ENCODE assay signal across 10 cellular contexts in genomic region chr20:47359533-47360206, GRCh38. TPM values are rescaled to one million over a fixed set of nuclear protein-coding genes. Genes with fewer than 3 reads are reported as not detected.
DNase-seq lines count a peak whose midpoint lies in the region; ATAC-seq and TF ChIP-seq lines count a peak whose summit lies in the region.
"Had no signal": no experiment of that assay in that cellular context is flagged by ENCODE, and none has a peak within 500 bp of the region (broad histone marks: within the 10 kb centered on the region; RNA-seq: fewer than 3 reads in every experiment).

No MANE protein-coding gene starts in this region.

- peak overlapping the region; percentile 92 for H3K4me2 ChIP-seq in DOHH2 (ENCODE audit: low read length)

- TF ChIP-seq CTCF in DOHH2 (IDR thresholded peaks at IDR 0.05; ENCODE audit: low read depth, low read length, poor library complexity, severe bottlenecking) (no peak), Panc1 (IDR thresholded peaks at IDR 0.05) (no peak), gastroesophageal sphincter (IDR thresholded peaks at IDR 0.05) (no peak), progenitor cell of endocrine pancreas (IDR thresholded peaks at IDR 0.05; ENCODE audit: unreplicated experiment) (no peak)

- no peaks in the 10 kb centered on the region for H3K9me3 Mint-ChIP-seq in progenitor cell of endocrine pancreas (ENCODE audit: low read depth)

- POLR2A ChIA-PET in Panc1 (lab: Charles Lee) = interaction anchor here (0.8 to 1.8 kb wide), 3 partner anchors 24 to 43 kb away, joined by 4 to 9 read pairs (median 5); no protein-coding TSS in a partner anchor

- H3K4me3 ChIP-seq in DOHH2 (ENCODE audit: low read length) (peak overlapping the region; percentile 67), Panc1 (ENCODE audit: low read depth in 2 of 2, low read length in 2 of 2) (peak overlapping the region in 1 of 2 experiments; percentile 12; a peak in 2 of 4 replicates), gastroesophageal sphincter (no peak overlapping the region)

- peak overlapping the region; percentile 99 for H3K27ac Mint-ChIP-seq in progenitor cell of endocrine pancreas

- H4K20me1 ChIP-seq in DOHH2 (ENCODE audit: control insufficient read depth, insufficient read depth, low read depth, low read length) = no peaks in the 10 kb centered on the region

- CTCF ChIA-PET in Panc1 (lab: Charles Lee) = interaction anchor here (0.6 kb wide), 2 partner anchors 19 to 24 kb away, joined by 4 to 8 read pairs; no protein-coding TSS in a partner anchor

- H3K9me3 ChIP-seq in DOHH2 (ENCODE audit: control insufficient read depth, insufficient read depth, low read length) (no peaks in the 10 kb centered on the region), Panc1 (ENCODE audit: control insufficient read depth, insufficient read depth, low read depth, low read length) (no peaks in the 10 kb centered on the region), gastroesophageal sphincter (no peaks in the 10 kb centered on the region)

- H3K4me1 ChIP-seq in DOHH2 (ENCODE audit: control insufficient read depth, low read length) (peaks cover 61% of the 10 kb centered on the region), Panc1 (ENCODE audit: control insufficient read depth, insufficient read depth, low read length) (peaks cover 82% of the 10 kb centered on the region), gastroesophageal sphincter (peaks cover 38 to 82% (median 68%) of the 10 kb centered on the region in 3 donors)

- in situ Hi-C loops in Panc1 (cut with HindIII; ENCODE audit: low pct_unique_long_range_greater_than_20kb, low sequenced_read_pairs) = no loop called here

- H3K9me2 ChIP-seq in DOHH2 (replicated peaks; ENCODE audit: control insufficient read depth, low read length) = no peaks in the 10 kb centered on the region

- no peak for TF ChIP-seq POLR2A in gastroesophageal sphincter (IDR thresholded peaks at IDR 0.05)

- H3K27me3 Mint-ChIP-seq in progenitor cell of endocrine pancreas = no peaks in the 10 kb centered on the region

- peak overlapping the region; percentile 93 for H3K27ac ChIP-seq in DOHH2 (ENCODE audit: low read depth, low read length)
- H3K27ac ChIP-seq in Panc1 (ENCODE audit: low read length) = peak overlapping the region; percentile 100
- peak overlapping the region; percentile 86 to 100 (median 100) for H3K27ac ChIP-seq in gastroesophageal sphincter

- no peaks in the 10 kb centered on the region for H3K36me3 Mint-ChIP-seq in progenitor cell of endocrine pancreas (ENCODE audit: insufficient read depth)

- DNase-seq in Panc1 (ENCODE audit: low read depth, low spot score) = no peak
- DNase-seq in progenitor cell of endocrine pancreas (ENCODE audit: low spot score, unreplicated experiment) = no peak
- no peak for DNase-seq in iPS-NIHi7 (ENCODE audit: extremely low spot score)
- no peak for DNase-seq in SIG-M5 (lab: John Stamatoyannopoulos, UW)
- no peak for DNase-seq in pons (ENCODE audit: low spot score)
- DNase-seq: activated CD8-positive, alpha-beta memory T cell treated with anti-CD3 and anti-CD28 coated beads for 24 hours; stimulated activated CD8-positive, alpha-beta memory T cell treated with anti-CD3 and anti-CD28 coated beads, Interleukin-4, amount 100 ng/mL, for 48 hours had no signal

- peaks cover 18% of the 10 kb centered on the region for H3F3A ChIP-seq in DOHH2 (ENCODE audit: control insufficient read depth, insufficient read depth)

- peaks cover 12% of the 10 kb centered on the region for H3K36me3 ChIP-seq in DOHH2 (ENCODE audit: control insufficient read depth, low read length)
- no peaks in the 10 kb centered on the region for H3K36me3 ChIP-seq in Panc1 (ENCODE audit: control insufficient read depth, insufficient read depth, low read length)
- H3K36me3 ChIP-seq in gastroesophageal sphincter = no peaks in the 10 kb centered on the region

- peaks cover 63% of the 10 kb centered on the region for H3K79me2 ChIP-seq in DOHH2 (ENCODE audit: control insufficient read depth, low read length)

- peak; percentile 15 for ATAC-seq in Panc1
- no peak for ATAC-seq in gastroesophageal sphincter
- ATAC-seq in HG02970 (IDR thresholded peaks at IDR 0.05; ENCODE audit: low FRiP score, unreplicated experiment) = no peak

- intact Hi-C loops in Panc1 (cut with micrococcal nuclease; ENCODE audit: unreplicated experiment) = no loop called here

- WGBS in gastroesophageal sphincter (ENCODE audit: low coverage in 1 of 2), 2 donors = 66 to 74% methylated on average over 5 to 6 of the region's 7 CpGs

- peaks cover 60% of the 10 kb centered on the region for H3K4me1 Mint-ChIP-seq in progenitor cell of endocrine pancreas (ENCODE audit: low read depth)

- TF ChIP-seq EP300 in gastroesophageal sphincter (IDR thresholded peaks at IDR 0.05) = no peak

- H3K27me3 ChIP-seq in DOHH2 (ENCODE audit: control insufficient read depth, low read length) (no peaks in the 10 kb centered on the region), Panc1 (ENCODE audit: control insufficient read depth, insufficient read depth, low read length) (no peaks in the 10 kb centered on the region), gastroesophageal sphincter (no peaks in the 10 kb centered on the region)

- TSS peak; percentile 77 for BruUV-seq in Panc1 (replicated peaks; lab: Mats Ljungman, UMichigan)

- no peak overlapping the region for H3K4me3 Mint-ChIP-seq in progenitor cell of endocrine pancreas (ENCODE audit: low read depth)

RNA-seq across cellular contexts. Expression of gene ZMYND8, which starts 3.2 kb away (rescaled TPM):
- total RNA-seq in Panc1 (2021; ENCODE audit: unreplicated experiment) = 50.7 TPM
- 26.6 TPM for polyA plus RNA-seq in Panc1 (2012; ENCODE audit: insufficient read length)
- 10 to 100 TPM; 32.2 to 78.9 (median 54.4) TPM for total RNA-seq in gastroesophageal sphincter
- total RNA-seq in progenitor cell of endocrine pancreas = 100 and 102 TPM in 2 replicates
